1 cellular context compared by ENCODE assay signal in genomic region chr15:42575188-42576039, GRCh38.
A peak's percentile ranks its signal among the peaks of the same experiment; 100 is the strongest.
TF ChIP-seq lines count a peak whose summit lies in the region.

Gene STARD9, plus strand, starts transcription at chr15:42575606. Its CDS starts 110 bp downstream, at chr15:42575716.

TF ChIP-seq in K562, 482 proteins besides CTCF, POLR2A, EP300 and RAD21 (continued from another document and continues in another):
- peak; percentile 85; the same call in 1 of the 2 replicates for TF ChIP-seq AFF4 (CRISPR knock-in tag; IDR thresholded peaks at IDR 0.05)
- TF ChIP-seq ZNF444 (CRISPR knock-in tag; IDR thresholded peaks at IDR 0.05), result no peak
- TF ChIP-seq HDAC6 (IDR thresholded peaks at IDR 0.05; ENCODE audit: low read depth, low read length), result no peak
- peak; percentile 98; the same call in 1 of the 2 replicates for TF ChIP-seq FOXP1 (CRISPR knock-in tag; IDR thresholded peaks at IDR 0.05)
- TF ChIP-seq ZBTB49 (CRISPR knock-in tag; IDR thresholded peaks at IDR 0.05; ENCODE audit: borderline replicate concordance), result no peak
- TF ChIP-seq ZNF184 (CRISPR knock-in tag; IDR thresholded peaks at IDR 0.05), result no peak
- no peak for TF ChIP-seq DACH1 (IDR thresholded peaks at IDR 0.05; ENCODE audit: partially characterized antibody)
- TF ChIP-seq, protein P1, sequence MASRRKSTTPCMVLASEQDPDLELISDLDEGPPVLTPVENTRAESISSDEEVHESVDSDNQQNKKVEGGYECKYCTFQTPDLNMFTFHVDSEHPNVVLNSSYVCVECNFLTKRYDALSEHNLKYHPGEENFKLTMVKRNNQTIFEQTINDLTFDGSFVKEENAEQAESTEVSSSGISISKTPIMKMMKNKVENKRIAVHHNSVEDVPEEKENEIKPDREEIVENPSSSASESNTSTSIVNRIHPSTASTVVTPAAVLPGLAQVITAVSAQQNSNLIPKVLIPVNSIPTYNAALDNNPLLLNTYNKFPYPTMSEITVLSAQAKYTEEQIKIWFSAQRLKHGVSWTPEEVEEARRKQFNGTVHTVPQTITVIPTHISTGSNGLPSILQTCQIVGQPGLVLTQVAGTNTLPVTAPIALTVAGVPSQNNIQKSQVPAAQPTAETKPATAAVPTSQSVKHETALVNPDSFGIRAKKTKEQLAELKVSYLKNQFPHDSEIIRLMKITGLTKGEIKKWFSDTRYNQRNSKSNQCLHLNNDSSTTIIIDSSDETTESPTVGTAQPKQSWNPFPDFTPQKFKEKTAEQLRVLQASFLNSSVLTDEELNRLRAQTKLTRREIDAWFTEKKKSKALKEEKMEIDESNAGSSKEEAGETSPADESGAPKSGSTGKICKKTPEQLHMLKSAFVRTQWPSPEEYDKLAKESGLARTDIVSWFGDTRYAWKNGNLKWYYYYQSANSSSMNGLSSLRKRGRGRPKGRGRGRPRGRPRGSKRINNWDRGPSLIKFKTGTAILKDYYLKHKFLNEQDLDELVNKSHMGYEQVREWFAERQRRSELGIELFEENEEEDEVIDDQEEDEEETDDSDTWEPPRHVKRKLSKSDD (conservative IDR thresholded peaks at IDR 0.05; ENCODE audit: low read length), result no peak
- TF ChIP-seq CEBPB (tag; IDR thresholded peaks at IDR 0.05), result no peak
- TF ChIP-seq NFXL1 (CRISPR knock-in tag; IDR thresholded peaks at IDR 0.05), result no peak
- TF ChIP-seq RB1 (IDR thresholded peaks at IDR 0.05; ENCODE audit: low read depth), result peak; percentile 57
- TF ChIP-seq BHLHE40 (IDR thresholded peaks at IDR 0.05; ENCODE audit: low read length), result peak; percentile 80
- TF ChIP-seq TEAD1 (CRISPR knock-in tag; IDR thresholded peaks at IDR 0.05), result peak; percentile 55 to 83; a peak in 3 of 4 replicates
- no peak for TF ChIP-seq ZNF12 (CRISPR knock-in tag; IDR thresholded peaks at IDR 0.05)
- no peak for TF ChIP-seq RBM22 (IDR thresholded peaks at IDR 0.05; ENCODE audit: low read depth, low read length, poor library complexity, severe bottlenecking)
- TF ChIP-seq ZBED1 (IDR thresholded peaks at IDR 0.05), result no peak
- no peak for TF ChIP-seq MCM3 (IDR thresholded peaks at IDR 0.05)
- TF ChIP-seq, protein P2, sequence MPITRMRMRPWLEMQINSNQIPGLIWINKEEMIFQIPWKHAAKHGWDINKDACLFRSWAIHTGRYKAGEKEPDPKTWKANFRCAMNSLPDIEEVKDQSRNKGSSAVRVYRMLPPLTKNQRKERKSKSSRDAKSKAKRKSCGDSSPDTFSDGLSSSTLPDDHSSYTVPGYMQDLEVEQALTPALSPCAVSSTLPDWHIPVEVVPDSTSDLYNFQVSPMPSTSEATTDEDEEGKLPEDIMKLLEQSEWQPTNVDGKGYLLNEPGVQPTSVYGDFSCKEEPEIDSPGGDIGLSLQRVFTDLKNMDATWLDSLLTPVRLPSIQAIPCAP (CRISPR knock-in tag; IDR thresholded peaks at IDR 0.05; ENCODE audit: borderline replicate concordance), result peak; percentile 88; the same call in 1 of the 2 replicates
- TF ChIP-seq, protein P3, sequence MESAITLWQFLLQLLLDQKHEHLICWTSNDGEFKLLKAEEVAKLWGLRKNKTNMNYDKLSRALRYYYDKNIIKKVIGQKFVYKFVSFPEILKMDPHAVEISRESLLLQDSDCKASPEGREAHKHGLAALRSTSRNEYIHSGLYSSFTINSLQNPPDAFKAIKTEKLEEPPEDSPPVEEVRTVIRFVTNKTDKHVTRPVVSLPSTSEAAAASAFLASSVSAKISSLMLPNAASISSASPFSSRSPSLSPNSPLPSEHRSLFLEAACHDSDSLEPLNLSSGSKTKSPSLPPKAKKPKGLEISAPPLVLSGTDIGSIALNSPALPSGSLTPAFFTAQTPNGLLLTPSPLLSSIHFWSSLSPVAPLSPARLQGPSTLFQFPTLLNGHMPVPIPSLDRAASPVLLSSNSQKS (CRISPR knock-in tag; IDR thresholded peaks at IDR 0.05), result no peak
- TF ChIP-seq CREB1 (IDR thresholded peaks at IDR 0.05), result peak; percentile 23
- peak; percentile 71 for TF ChIP-seq CREB1 (CRISPR knock-in tag; IDR thresholded peaks at IDR 0.05)
- no peak; the same call in 1 of the 2 replicates for TF ChIP-seq MIER1 (IDR thresholded peaks at IDR 0.05; ENCODE audit: low read depth)
- no peak for TF ChIP-seq MBD2 (IDR thresholded peaks at IDR 0.05; ENCODE audit: borderline replicate concordance, low read depth)
- TF ChIP-seq ZEB2 (IDR thresholded peaks at IDR 0.05), result no peak
- TF ChIP-seq, protein P4, sequence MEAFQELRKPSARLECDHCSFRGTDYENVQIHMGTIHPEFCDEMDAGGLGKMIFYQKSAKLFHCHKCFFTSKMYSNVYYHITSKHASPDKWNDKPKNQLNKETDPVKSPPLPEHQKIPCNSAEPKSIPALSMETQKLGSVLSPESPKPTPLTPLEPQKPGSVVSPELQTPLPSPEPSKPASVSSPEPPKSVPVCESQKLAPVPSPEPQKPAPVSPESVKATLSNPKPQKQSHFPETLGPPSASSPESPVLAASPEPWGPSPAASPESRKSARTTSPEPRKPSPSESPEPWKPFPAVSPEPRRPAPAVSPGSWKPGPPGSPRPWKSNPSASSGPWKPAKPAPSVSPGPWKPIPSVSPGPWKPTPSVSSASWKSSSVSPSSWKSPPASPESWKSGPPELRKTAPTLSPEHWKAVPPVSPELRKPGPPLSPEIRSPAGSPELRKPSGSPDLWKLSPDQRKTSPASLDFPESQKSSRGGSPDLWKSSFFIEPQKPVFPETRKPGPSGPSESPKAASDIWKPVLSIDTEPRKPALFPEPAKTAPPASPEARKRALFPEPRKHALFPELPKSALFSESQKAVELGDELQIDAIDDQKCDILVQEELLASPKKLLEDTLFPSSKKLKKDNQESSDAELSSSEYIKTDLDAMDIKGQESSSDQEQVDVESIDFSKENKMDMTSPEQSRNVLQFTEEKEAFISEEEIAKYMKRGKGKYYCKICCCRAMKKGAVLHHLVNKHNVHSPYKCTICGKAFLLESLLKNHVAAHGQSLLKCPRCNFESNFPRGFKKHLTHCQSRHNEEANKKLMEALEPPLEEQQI (IDR thresholded peaks at IDR 0.05), result no peak
- TF ChIP-seq, protein P5, sequence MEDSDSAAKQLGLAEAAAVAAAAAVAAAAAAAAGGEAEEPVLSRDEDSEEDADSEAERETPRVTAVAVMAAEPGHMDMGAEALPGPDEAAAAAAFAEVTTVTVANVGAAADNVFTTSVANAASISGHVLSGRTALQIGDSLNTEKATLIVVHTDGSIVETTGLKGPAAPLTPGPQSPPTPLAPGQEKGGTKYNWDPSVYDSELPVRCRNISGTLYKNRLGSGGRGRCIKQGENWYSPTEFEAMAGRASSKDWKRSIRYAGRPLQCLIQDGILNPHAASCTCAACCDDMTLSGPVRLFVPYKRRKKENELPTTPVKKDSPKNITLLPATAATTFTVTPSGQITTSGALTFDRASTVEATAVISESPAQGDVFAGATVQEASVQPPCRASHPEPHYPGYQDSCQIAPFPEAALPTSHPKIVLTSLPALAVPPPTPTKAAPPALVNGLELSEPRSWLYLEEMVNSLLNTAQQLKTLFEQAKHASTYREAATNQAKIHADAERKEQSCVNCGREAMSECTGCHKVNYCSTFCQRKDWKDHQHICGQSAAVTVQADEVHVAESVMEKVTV (CRISPR knock-in tag; IDR thresholded peaks at IDR 0.05), result no peak
- no peak for TF ChIP-seq ARNT (IDR thresholded peaks at IDR 0.05)
- TF ChIP-seq ZNF143 (CRISPR knock-in tag; IDR thresholded peaks at IDR 0.05), result no peak
- peak; percentile 42; the same call in 1 of the 2 replicates for TF ChIP-seq LCOR (CRISPR knock-in tag; IDR thresholded peaks at IDR 0.05)
- no peak for TF ChIP-seq TAF15 (IDR thresholded peaks at IDR 0.05; ENCODE audit: low read depth, low read length)
- TF ChIP-seq HMGXB4 (CRISPR knock-in tag; IDR thresholded peaks at IDR 0.05), result no peak; the same call in 1 of the 2 replicates
